In the genomic region with DNA sequence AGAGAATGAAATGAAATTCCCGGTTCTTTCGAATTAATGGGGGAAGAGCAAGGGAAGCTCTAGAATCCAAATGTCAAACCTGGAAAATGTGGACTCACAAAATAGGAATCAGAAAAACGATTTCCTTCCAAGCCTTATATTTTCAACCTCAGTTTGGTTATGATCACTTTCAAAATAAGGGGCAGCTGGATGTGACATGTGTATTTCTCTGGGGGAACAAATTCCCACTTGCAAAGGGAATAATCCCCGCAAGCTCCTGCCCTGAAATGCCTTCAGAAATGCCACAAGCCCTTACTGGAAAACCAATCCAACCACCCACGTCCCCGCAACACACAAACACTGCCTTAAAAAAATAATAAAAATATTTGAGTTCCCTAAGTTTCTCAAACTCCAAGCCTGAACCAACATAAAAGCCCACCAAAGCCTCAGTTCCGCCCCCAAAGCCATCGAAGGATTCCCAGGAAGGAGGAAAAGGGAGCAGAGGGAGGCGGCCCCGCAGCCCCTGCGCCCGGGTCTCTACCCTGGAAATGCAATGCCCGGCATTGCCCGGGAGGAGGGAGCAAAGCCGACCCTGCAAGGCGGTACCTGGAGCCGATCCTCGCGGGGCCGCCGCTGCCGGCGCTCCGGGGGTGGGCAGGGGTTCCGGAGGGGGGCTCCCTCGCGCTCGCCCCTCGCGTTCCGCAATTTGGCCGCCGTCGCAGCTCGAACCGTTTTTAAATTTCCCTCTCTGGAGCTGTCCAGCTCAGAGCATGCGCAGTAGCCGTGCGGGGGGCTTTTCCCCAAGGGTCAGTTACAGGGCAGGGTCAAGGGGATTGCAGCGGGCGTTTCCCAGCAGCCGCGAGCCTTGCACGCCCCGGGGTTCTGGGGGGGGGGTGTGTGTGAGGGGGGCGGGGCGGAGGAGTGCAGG, we compare ENCODE assay signal across 8 cellular contexts. TPM values are rescaled to one million over a fixed set of nuclear protein-coding genes. Genes with fewer than 3 reads are reported as not detected.
A peak's percentile ranks its signal among the peaks of the same experiment; 100 is the strongest.
DNase-seq lines count a peak whose midpoint lies in the region; ATAC-seq and TF ChIP-seq lines count a peak whose summit lies in the region.

A gene with protein sequence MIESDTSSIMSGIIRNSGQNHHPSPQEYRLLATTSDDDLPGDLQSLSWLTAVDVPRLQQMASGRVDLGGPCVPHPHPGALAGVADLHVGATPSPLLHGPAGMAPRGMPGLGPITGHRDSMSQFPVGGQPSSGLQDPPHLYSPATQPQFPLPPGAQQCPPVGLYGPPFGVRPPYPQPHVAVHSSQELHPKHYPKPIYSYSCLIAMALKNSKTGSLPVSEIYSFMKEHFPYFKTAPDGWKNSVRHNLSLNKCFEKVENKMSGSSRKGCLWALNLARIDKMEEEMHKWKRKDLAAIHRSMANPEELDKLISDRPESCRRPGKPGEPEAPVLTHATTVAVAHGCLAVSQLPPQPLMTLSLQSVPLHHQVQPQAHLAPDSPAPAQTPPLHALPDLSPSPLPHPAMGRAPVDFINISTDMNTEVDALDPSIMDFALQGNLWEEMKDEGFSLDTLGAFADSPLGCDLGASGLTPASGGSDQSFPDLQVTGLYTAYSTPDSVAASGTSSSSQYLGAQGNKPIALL (minus strand): TSS at position 751 of the 907 bp plus-strand sequence. CDS start 963 bp downstream, outside the sequence.

- peaks cover 29% of the 10 kb centered on the region for H3K27me3 ChIP-seq in DOHH2 (ENCODE audit: control insufficient read depth, low read length)
- H3K27me3 ChIP-seq in effector memory CD4-positive, alpha-beta T cell (replicated peaks; ENCODE audit: control insufficient read depth, insufficient read depth, low read length, poor library complexity, severe bottlenecking), result peaks cover 17% of the 10 kb centered on the region
- no peaks in the 10 kb centered on the region for H3K27me3 ChIP-seq in ovary

- peak within 1 kb of the TSS; percentile 80 for H3K4me2 ChIP-seq in DOHH2 (ENCODE audit: low read length)

- H3K4me3 ChIP-seq in DOHH2 (ENCODE audit: low read length) (peak within 1 kb of the TSS; percentile 77), ovary (peak within 1 kb of the TSS; percentile 42)
- peak within 1 kb of the TSS; percentile 45 for H3K4me3 ChIP-seq in effector memory CD4-positive, alpha-beta T cell (ENCODE audit: insufficient read depth, low read depth, low read length, poor library complexity, severe bottlenecking)

- DNase-seq in NCI-H1105 treated with DMSO at 0.1 percent for 48 hours (lab: John Stamatoyannopoulos, UW), result peak; percentile 61
- no peak for DNase-seq in effector memory CD4-positive, alpha-beta T cell
- no peak for DNase-seq in ovary
- no peak for DNase-seq in NCI-H2171 (lab: John Stamatoyannopoulos, UW)
- no peak for DNase-seq in NCI-H446 (lab: John Stamatoyannopoulos, UW)
- no peak for DNase-seq in amygdala (lab: John Stamatoyannopoulos, UW)

- no peak for TF ChIP-seq EP300 in ovary (IDR thresholded peaks at IDR 0.05)

- H3K4me1 ChIP-seq in DOHH2 (ENCODE audit: control insufficient read depth, low read length) (peaks cover 19% of the 10 kb centered on the region), ovary (ENCODE audit: insufficient read depth) (peaks cover 5% of the 10 kb centered on the region)
- H3K4me1 ChIP-seq in effector memory CD4-positive, alpha-beta T cell (ENCODE audit: control insufficient read depth, insufficient read depth, low read length, poor library complexity, severe bottlenecking), result peaks cover 5% of the 10 kb centered on the region

- H3K9me2 ChIP-seq in DOHH2 (replicated peaks; ENCODE audit: control insufficient read depth, low read length), result no peaks in the 10 kb centered on the region

- no peak for ATAC-seq in GM21717 (IDR thresholded peaks at IDR 0.05; ENCODE audit: unreplicated experiment)

- H3K36me3 ChIP-seq in DOHH2 (ENCODE audit: control insufficient read depth, low read length) (no peaks in the 10 kb centered on the region), ovary (no peaks in the 10 kb centered on the region)
- H3K36me3 ChIP-seq in effector memory CD4-positive, alpha-beta T cell (ENCODE audit: control insufficient read depth, insufficient read depth, low read length), result no peaks in the 10 kb centered on the region

- H3K27ac ChIP-seq in DOHH2 (ENCODE audit: low read depth, low read length), result peak within 1 kb of the TSS; percentile 22; the same call in 1 of the 2 replicates
- H3K27ac ChIP-seq in effector memory CD4-positive, alpha-beta T cell (ENCODE audit: insufficient read depth, low read length, poor library complexity, severe bottlenecking), result no peak within 1 kb of the TSS
- H3K27ac ChIP-seq in ovary, result no peak within 1 kb of the TSS

- 4 to 12% (median 6%) methylated on average over 24 to 47 of the region's 47 CpGs for WGBS in ovary, 3 donors

- H3F3A ChIP-seq in DOHH2 (ENCODE audit: control insufficient read depth, insufficient read depth), result no peaks in the 10 kb centered on the region

- TF ChIP-seq CTCF in DOHH2 (IDR thresholded peaks at IDR 0.05; ENCODE audit: low read depth, low read length, poor library complexity, severe bottlenecking), result no peak
- no peak for TF ChIP-seq CTCF in ovary (IDR thresholded peaks at IDR 0.05)

- H3K79me2 ChIP-seq in DOHH2 (ENCODE audit: control insufficient read depth, low read length), result no peaks in the 10 kb centered on the region

- no peak for TF ChIP-seq POLR2A in ovary (IDR thresholded peaks at IDR 0.05)

- H3K9me3 ChIP-seq in DOHH2 (ENCODE audit: control insufficient read depth, insufficient read depth, low read length), result no peaks in the 10 kb centered on the region
- no peaks in the 10 kb centered on the region for H3K9me3 ChIP-seq in effector memory CD4-positive, alpha-beta T cell (ENCODE audit: control insufficient read depth, low read length)
- no peaks in the 10 kb centered on the region for H3K9me3 ChIP-seq in ovary

- no peaks in the 10 kb centered on the region for H4K20me1 ChIP-seq in DOHH2 (ENCODE audit: control insufficient read depth, insufficient read depth, low read depth, low read length)

- intact Hi-C loops in ovary (cut with DNase I), result no loop called here

RNA-seq across cellular contexts. Expression of the gene that starts here (rescaled TPM):
- total RNA-seq in ovary, result under 1 TPM in 2 of 7 donors, not detected in 5; 0.20 to 0.80 TPM
- polyA plus RNA-seq in ovary, result under 1 TPM in 1 of 2 donors, not detected in 1; 0.05 TPM
